6 cellular contexts compared by ENCODE assay signal in the genomic region with DNA sequence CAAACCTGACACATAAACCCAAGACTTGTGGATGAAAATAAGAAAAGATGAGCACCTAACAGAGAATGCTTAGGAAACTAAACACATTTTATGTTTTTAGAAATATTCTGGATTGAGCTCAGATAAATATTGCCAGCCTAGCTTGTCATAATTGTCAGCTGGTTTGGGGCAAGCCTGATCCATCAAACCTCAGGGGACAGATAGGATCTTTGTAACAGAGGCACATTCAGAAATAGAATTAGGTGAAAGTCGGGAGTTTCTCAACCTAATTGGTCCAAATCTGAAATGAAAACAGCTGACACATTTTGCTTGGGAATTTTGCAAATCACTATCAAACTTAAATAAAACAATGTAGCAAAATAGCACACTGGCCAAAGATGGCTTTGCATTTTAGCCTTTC.
"Had no signal": no experiment of that assay in that cellular context is flagged by ENCODE, and none has a peak within 500 bp of the region (broad histone marks: within the 10 kb centered on the region; RNA-seq: fewer than 3 reads in every experiment).

No MANE protein-coding gene starts in this region.

- H3K4me1 ChIP-seq: HAP-1 had no signal

- H3K9me3 ChIP-seq: HAP-1 had no signal

- H3K9ac ChIP-seq: GM23248 had no signal

- DNase-seq: GM23248, GOT3, H7, HFFc6 had no signal

- H3K27ac ChIP-seq: GM23248, HL-60 had no signal

- H2AFZ ChIP-seq: GM23248 had no signal

- H3K36me3 ChIP-seq: HAP-1 had no signal

- H3K4me3 ChIP-seq: GM23248, HAP-1 had no signal
